In the genomic region with DNA sequence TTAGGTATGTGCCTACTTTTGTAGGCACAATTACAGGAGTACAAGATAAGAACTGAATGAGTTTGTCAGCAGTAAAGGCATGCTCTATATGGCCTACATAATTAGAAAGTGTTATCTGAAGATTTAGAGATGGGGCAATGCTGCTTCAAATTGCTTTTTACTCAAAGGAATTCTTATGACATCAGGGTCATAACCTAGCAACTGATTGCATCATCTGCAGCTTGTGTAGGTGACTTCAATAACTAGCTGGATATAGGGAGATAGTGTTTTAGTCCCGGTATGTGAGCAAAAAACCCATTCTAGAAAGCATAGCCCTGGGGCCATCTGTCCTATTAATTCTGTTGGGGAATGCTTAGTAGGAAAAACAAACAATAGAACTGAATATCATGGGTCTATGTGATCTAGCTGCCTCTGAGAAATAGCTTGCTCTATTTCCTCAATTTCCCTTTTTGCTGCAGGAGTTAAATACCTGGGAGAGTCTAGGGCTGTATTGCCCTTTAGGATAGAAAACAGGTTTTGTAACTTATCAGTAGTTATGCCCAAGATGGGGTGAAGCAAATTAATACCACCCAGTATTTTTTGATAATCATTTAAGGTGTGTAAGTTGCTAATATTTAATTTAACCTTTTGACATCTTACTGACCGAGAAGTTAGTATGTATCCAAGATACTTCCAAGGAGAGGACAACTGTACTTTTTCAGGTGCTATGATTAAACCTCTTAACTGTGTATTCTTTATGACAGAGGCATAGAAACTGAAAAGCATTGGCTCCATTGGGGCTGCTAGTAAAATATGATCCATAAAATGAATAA, we compare ENCODE assay signal across 2 cellular contexts.
A peak's percentile ranks its signal among the peaks of the same experiment; 100 is the strongest.
TF ChIP-seq lines count a peak whose summit lies in the region.
"Not testable (repeated sequence)": the region's sequence is repeated elsewhere in the genome, so short reads cannot be mapped to it uniquely, and the experiment has no call there.

No MANE protein-coding gene starts in this region.

TF ChIP-seq in HCT116, 20 proteins besides CTCF, POLR2A, EP300 and RAD21:
- TF ChIP-seq CEBPB (IDR thresholded peaks at IDR 0.05; ENCODE audit: low read depth): peak; percentile 26; the same call in 1 of the 2 replicates

TF ChIP-seq in HepG2, 621 proteins besides CTCF, POLR2A, EP300 and RAD21:
- peak; percentile 54 for TF ChIP-seq RARA (CRISPR knock-in tag; IDR thresholded peaks at IDR 0.05)
- TF ChIP-seq, protein P1, sequence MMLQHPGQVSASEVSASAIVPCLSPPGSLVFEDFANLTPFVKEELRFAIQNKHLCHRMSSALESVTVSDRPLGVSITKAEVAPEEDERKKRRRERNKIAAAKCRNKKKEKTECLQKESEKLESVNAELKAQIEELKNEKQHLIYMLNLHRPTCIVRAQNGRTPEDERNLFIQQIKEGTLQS (CRISPR knock-in tag; IDR thresholded peaks at IDR 0.05): 0 out of 2 replicates have a peak, but pooled peaks have one; percentile 40
- peak; percentile 52 for TF ChIP-seq ATF7 (IDR thresholded peaks at IDR 0.05)
- not testable (repeated sequence) for TF ChIP-seq ATF7 (CRISPR knock-in tag; IDR thresholded peaks at IDR 0.05)
- 0 out of 2 replicates have a peak, but pooled peaks have one; percentile 57 for TF ChIP-seq ELF4 (CRISPR knock-in tag; IDR thresholded peaks at IDR 0.05; ENCODE audit: borderline replicate concordance)
- TF ChIP-seq, protein P2, sequence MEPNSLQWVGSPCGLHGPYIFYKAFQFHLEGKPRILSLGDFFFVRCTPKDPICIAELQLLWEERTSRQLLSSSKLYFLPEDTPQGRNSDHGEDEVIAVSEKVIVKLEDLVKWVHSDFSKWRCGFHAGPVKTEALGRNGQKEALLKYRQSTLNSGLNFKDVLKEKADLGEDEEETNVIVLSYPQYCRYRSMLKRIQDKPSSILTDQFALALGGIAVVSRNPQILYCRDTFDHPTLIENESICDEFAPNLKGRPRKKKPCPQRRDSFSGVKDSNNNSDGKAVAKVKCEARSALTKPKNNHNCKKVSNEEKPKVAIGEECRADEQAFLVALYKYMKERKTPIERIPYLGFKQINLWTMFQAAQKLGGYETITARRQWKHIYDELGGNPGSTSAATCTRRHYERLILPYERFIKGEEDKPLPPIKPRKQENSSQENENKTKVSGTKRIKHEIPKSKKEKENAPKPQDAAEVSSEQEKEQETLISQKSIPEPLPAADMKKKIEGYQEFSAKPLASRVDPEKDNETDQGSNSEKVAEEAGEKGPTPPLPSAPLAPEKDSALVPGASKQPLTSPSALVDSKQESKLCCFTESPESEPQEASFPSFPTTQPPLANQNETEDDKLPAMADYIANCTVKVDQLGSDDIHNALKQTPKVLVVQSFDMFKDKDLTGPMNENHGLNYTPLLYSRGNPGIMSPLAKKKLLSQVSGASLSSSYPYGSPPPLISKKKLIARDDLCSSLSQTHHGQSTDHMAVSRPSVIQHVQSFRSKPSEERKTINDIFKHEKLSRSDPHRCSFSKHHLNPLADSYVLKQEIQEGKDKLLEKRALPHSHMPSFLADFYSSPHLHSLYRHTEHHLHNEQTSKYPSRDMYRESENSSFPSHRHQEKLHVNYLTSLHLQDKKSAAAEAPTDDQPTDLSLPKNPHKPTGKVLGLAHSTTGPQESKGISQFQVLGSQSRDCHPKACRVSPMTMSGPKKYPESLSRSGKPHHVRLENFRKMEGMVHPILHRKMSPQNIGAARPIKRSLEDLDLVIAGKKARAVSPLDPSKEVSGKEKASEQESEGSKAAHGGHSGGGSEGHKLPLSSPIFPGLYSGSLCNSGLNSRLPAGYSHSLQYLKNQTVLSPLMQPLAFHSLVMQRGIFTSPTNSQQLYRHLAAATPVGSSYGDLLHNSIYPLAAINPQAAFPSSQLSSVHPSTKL (CRISPR knock-in tag; IDR thresholded peaks at IDR 0.05): peak; percentile 21; the same call in 1 of the 2 replicates
- TF ChIP-seq HMG20A (CRISPR knock-in tag; IDR thresholded peaks at IDR 0.05; ENCODE audit: borderline replicate concordance): 0 out of 2 replicates have a peak, but pooled peaks have one; percentile 41
- peak; percentile 88 for TF ChIP-seq CEBPG (CRISPR knock-in tag; IDR thresholded peaks at IDR 0.05)
- peak; percentile 51 for TF ChIP-seq NR2F6 (IDR thresholded peaks at IDR 0.05)
- TF ChIP-seq NR2F6 (CRISPR knock-in tag; IDR thresholded peaks at IDR 0.05): peak; percentile 33; the same call in 1 of the 2 replicates
- TF ChIP-seq ZBTB21 (CRISPR knock-in tag; IDR thresholded peaks at IDR 0.05): peak; percentile 48; the same call in 1 of the 2 replicates
- TF ChIP-seq FOXJ3 (CRISPR knock-in tag; IDR thresholded peaks at IDR 0.05; ENCODE audit: borderline replicate concordance): peak; percentile 17; the same call in 1 of the 2 replicates
- peak; percentile 77 for TF ChIP-seq CEBPB (IDR thresholded peaks at IDR 0.05; ENCODE audit: borderline replicate concordance, low read depth, low read length)
- TF ChIP-seq, protein P3, sequence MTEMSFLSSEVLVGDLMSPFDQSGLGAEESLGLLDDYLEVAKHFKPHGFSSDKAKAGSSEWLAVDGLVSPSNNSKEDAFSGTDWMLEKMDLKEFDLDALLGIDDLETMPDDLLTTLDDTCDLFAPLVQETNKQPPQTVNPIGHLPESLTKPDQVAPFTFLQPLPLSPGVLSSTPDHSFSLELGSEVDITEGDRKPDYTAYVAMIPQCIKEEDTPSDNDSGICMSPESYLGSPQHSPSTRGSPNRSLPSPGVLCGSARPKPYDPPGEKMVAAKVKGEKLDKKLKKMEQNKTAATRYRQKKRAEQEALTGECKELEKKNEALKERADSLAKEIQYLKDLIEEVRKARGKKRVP (CRISPR knock-in tag; IDR thresholded peaks at IDR 0.05): peak; percentile 56 to 95; a peak in 2 of 4 replicates
- 0 out of 2 replicates have a peak, but pooled peaks have one; percentile 29 for TF ChIP-seq ISL2 (CRISPR knock-in tag; IDR thresholded peaks at IDR 0.05)
- peak; percentile 58 for TF ChIP-seq GATAD2A (CRISPR knock-in tag; IDR thresholded peaks at IDR 0.05)
- TF ChIP-seq NR2F1 (CRISPR knock-in tag; IDR thresholded peaks at IDR 0.05): peak in 1 of 2 experiments; percentile 54; a peak in 1 of 4 replicates
- TF ChIP-seq HNF4A (CRISPR knock-in tag; IDR thresholded peaks at IDR 0.05): peak; percentile 18; the same call in 1 of the 2 replicates
- peak; percentile 70; the same call in 1 of the 2 replicates for TF ChIP-seq ZNF652 (CRISPR knock-in tag; IDR thresholded peaks at IDR 0.05; ENCODE audit: borderline replicate concordance, low read depth)
- peak; percentile 50; the same call in 1 of the 2 replicates for TF ChIP-seq NR2C2 (CRISPR knock-in tag; IDR thresholded peaks at IDR 0.05; ENCODE audit: borderline replicate concordance)
- TF ChIP-seq NR2F2 (IDR thresholded peaks at IDR 0.05; ENCODE audit: borderline replicate concordance, low read depth): peak; percentile 49; the same call in 1 of the 2 replicates
- TF ChIP-seq ZNF792 (CRISPR knock-in tag; IDR thresholded peaks at IDR 0.05): peak; percentile 99
- 0 out of 2 replicates have a peak, but pooled peaks have one; percentile 14 for TF ChIP-seq FOXA3 (CRISPR knock-in tag; IDR thresholded peaks at IDR 0.05)
- peak; percentile 78; the same call in 1 of the 2 replicates for TF ChIP-seq BCL6 (CRISPR knock-in tag; IDR thresholded peaks at IDR 0.05)
